Comparison of ENCODE assay signal across 25 cellular contexts in the genomic region with DNA sequence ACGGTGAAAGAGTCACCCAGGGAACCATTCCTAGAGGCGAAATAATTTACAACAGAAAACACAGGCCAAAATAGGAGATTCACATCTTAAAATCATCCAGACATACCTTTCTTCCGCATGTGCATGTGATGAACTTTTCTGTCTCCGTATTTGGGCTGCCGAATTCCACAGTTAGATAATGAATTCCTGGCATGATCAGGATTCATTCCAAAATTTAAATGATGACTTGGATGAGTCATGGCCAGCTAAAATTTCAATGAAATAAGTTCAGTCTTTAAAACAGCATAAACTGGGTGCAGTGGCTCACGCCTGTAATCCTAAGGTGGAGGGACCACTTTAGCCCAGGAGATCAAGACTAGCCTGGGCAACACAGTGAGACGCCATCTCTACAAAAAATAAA.
A peak's percentile ranks its signal among the peaks of the same experiment; 100 is the strongest.
DNase-seq lines count a peak whose midpoint lies in the region; ATAC-seq, FAIRE-seq and TF ChIP-seq lines count a peak whose summit lies in the region.
"Had no signal": no experiment of that assay in that cellular context is flagged by ENCODE, and none has a peak within 500 bp of the region (broad histone marks: within the 10 kb centered on the region; RNA-seq: fewer than 3 reads in every experiment).

No MANE protein-coding gene starts in this region.

- H3K9me3 Mint-ChIP-seq in HFFc6, result peaks cover 7% of the 10 kb centered on the region
- H3K9me3 Mint-ChIP-seq in astrocyte (ENCODE audit: unreplicated experiment), result no peaks in the 10 kb centered on the region

- H3K36me3 ChIP-seq in astrocyte (ENCODE audit: insufficient read depth, low read length), result peaks cover 3% of the 10 kb centered on the region

- no peak overlapping the region for H3K4me3 ChIP-seq in astrocyte (ENCODE audit: insufficient read depth, low read depth, low read length)
- H3K4me3 ChIP-seq: ascending aorta, left lung, SK-N-MC, skin epidermis had no signal

- peak; percentile 31 for DNase-seq in AG08395 (ENCODE audit: low spot score)
- DNase-seq in HFFc6, result peak; percentile 53
- peak; percentile 82 for DNase-seq in astrocyte (ENCODE audit: low read depth)
- DNase-seq in iris pigment epithelial cell (ENCODE audit: low read depth), result peak; percentile 43
- no peak for DNase-seq in RCC 7860 (ENCODE audit: low spot score)
- DNase-seq in activated CD4-positive, alpha-beta T cell treated with anti-CD3 and anti-CD28 coated beads for 4 hours, result no peak
- DNase-seq: activated naive CD4-positive, alpha-beta T cell treated with anti-CD3 and anti-CD28 coated beads, Interleukin-2, amount 50 U/mL, for 16 hours; CD4-positive, CD25-positive, alpha-beta regulatory T cell; cerebellar nuclear complex; hypothalamus; left lung; mesendoderm; NCI-H1105; NCI-H2029; NCI-H748 treated with DMSO at 0.1 percent for 48 hours; stimulated activated CD4-positive, alpha-beta T cell treated with anti-CD3 and anti-CD28 coated beads, Interleukin-1b, Interleukin-23, amount 100 ng/mL, for 48 hours; substantia nigra had no signal

- no peak overlapping the region for H2AFZ ChIP-seq in astrocyte (ENCODE audit: low read depth, low read length)

- H3K79me2 ChIP-seq in astrocyte (ENCODE audit: insufficient read depth, low read length), result no peaks in the 10 kb centered on the region

- ATAC-seq in HG03097 (IDR thresholded peaks at IDR 0.05; ENCODE audit: low FRiP score, unreplicated experiment) (no peak), GM21367 (IDR thresholded peaks at IDR 0.05; ENCODE audit: unreplicated experiment) (no peak)
- ATAC-seq: left lung had no signal

- H3K4me3 Mint-ChIP-seq in HFFc6 (peak overlapping the region; percentile 20; the same call in 1 of the 2 replicates), astrocyte (ENCODE audit: unreplicated experiment) (no peak overlapping the region)
- H3K4me3 Mint-ChIP-seq: CD4-positive, CD25-positive, alpha-beta regulatory T cell had no signal

- H3K27ac ChIP-seq in astrocyte (ENCODE audit: low read depth, low read length), result no peak overlapping the region
- H3K27ac ChIP-seq: ascending aorta, epithelial cell of prostate, HL-60, left lung, RWPE1, SK-N-MC, skin epidermis had no signal

- H3K9me3 ChIP-seq in astrocyte (ENCODE audit: insufficient read depth, low read depth, low read length), result no peaks in the 10 kb centered on the region
- H3K9me3 ChIP-seq: ascending aorta, left lung had no signal

- H3K27me3 ChIP-seq in astrocyte (ENCODE audit: insufficient read depth, low read length), result no peaks in the 10 kb centered on the region
- H3K27me3 ChIP-seq: ascending aorta, left lung had no signal

- TF ChIP-seq CTCF in HFFc6 (IDR thresholded peaks at IDR 0.05) (no peak), astrocyte (IDR thresholded peaks at IDR 0.05; ENCODE audit: insufficient read depth, low read depth, low read length) (no peak)

- no peak overlapping the region for H3K4me2 ChIP-seq in astrocyte (ENCODE audit: low read length)

- H3K36me3 Mint-ChIP-seq in HFFc6 (ENCODE audit: low read depth) (peaks cover 65% of the 10 kb centered on the region), astrocyte (ENCODE audit: low read depth, unreplicated experiment) (peaks cover 25% of the 10 kb centered on the region)

- H4K20me1 ChIP-seq in astrocyte (ENCODE audit: insufficient read depth, low read length), result no peaks in the 10 kb centered on the region

- H3K27ac Mint-ChIP-seq in HFFc6 (peak overlapping the region; percentile 7; the same call in 1 of the 2 replicates), astrocyte (ENCODE audit: unreplicated experiment) (no peak overlapping the region)
- H3K27ac Mint-ChIP-seq: CD4-positive, CD25-positive, alpha-beta regulatory T cell had no signal

- H3K9ac ChIP-seq in astrocyte (ENCODE audit: low read length), result no peak overlapping the region

- H3K4me1 ChIP-seq in astrocyte (ENCODE audit: insufficient read depth, low read length), result no peaks in the 10 kb centered on the region
- H3K4me1 ChIP-seq: ascending aorta, left lung had no signal

- FAIRE-seq in astrocyte (lab: Jason Lieb, UNC) (peak; percentile 71), RCC 7860 (lab: Jason Lieb, UNC) (no peak)

- H3K4me1 Mint-ChIP-seq in HFFc6 (ENCODE audit: low read depth) (peaks cover 44% of the 10 kb centered on the region), astrocyte (ENCODE audit: low read depth, unreplicated experiment) (no peaks in the 10 kb centered on the region)

- peaks cover 1% of the 10 kb centered on the region; the same call in 1 of the 2 replicates for H3K27me3 Mint-ChIP-seq in HFFc6 (ENCODE audit: insufficient read depth)
- no peaks in the 10 kb centered on the region for H3K27me3 Mint-ChIP-seq in astrocyte (ENCODE audit: low read depth, unreplicated experiment)

Comparison
In these comparisons a context has a peak if more than half of its experiments do, and no peak if none do; other contexts are left out.
1. DNase-seq: peak in AG08395 (single experiment), HFFc6 (single experiment), astrocyte (single experiment) and iris pigment epithelial cell (single experiment); none in RCC 7860 (single experiment) and activated CD4-positive, alpha-beta T cell treated with anti-CD3 and anti-CD28 coated beads for 4 hours (0 of 2).